ENCODE assay signal across 9 cellular contexts in the genomic region with DNA sequence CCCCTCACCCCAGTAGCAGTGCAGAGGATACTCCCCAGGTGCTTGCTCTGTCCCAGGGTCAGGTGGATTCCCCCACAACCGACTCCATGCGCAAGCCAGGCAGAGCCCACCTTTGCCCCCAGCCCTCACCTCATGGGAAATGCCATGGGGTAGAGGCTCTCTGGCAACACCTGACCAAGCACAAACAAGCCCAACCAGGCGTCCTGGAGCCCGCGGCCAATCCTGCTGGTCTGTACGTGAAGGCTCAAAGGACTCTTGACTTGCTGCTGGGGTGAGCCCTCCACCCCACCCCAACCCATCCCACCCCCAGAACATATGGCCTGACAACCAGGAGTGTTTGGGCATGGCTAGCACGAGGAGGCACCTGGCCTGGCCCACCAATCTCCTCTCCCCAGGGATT. TPM values are rescaled to one million over a fixed set of nuclear protein-coding genes. Genes with fewer than 3 reads are reported as not detected.
DNase-seq lines count a peak whose midpoint lies in the region; ATAC-seq, FAIRE-seq and TF ChIP-seq lines count a peak whose summit lies in the region.
"Had no signal": no experiment of that assay in that cellular context is flagged by ENCODE, and none has a peak within 500 bp of the region (broad histone marks: within the 10 kb centered on the region; RNA-seq: fewer than 3 reads in every experiment).

No MANE protein-coding gene starts in this region.

- H2BK5ac ChIP-seq in H1 (ENCODE audit: low read depth, low read length), result peak overlapping the region; percentile 86; the same call in 1 of the 2 replicates

- no peak for TF ChIP-seq EP300 in H1 (IDR thresholded peaks at IDR 0.05; ENCODE audit: borderline replicate concordance in 1 of 2, low read depth in 2 of 2, low read length in 2 of 2)

- no peak overlapping the region; the same call in 1 of the 2 replicates for H3K18ac ChIP-seq in H1 (ENCODE audit: extremely low read depth, low read length)

- H3K27ac ChIP-seq in DOHH2 (ENCODE audit: low read depth, low read length) (no peak overlapping the region), PC-9 (no peak overlapping the region), H1 (ENCODE audit: low read depth, low read length) (no peak overlapping the region), psoas muscle (no peak overlapping the region)
- H3K27ac ChIP-seq: neutrophil had no signal

- ATAC-seq in psoas muscle, result no peak
- no peak for ATAC-seq in HG02885 (IDR thresholded peaks at IDR 0.05; ENCODE audit: poor library complexity, unreplicated experiment)

- H4K20me1 ChIP-seq in DOHH2 (ENCODE audit: control insufficient read depth, insufficient read depth, low read depth, low read length), result peaks cover 4% of the 10 kb centered on the region; the same call in 1 of the 2 replicates
- H4K20me1 ChIP-seq in PC-9 (ENCODE audit: insufficient read depth), result no peaks in the 10 kb centered on the region
- H4K20me1 ChIP-seq in H1 (replicated peaks in 1 of 2; ENCODE audit: control insufficient read depth in 1 of 2, insufficient read depth in 2 of 2, low read length in 2 of 2), result peaks cover 4 to 15% of the 10 kb centered on the region in 2 experiments

- no peak for DNase-seq in PC-9
- DNase-seq in H1 (ENCODE audit: low read depth in 1 of 2, low spot score in 2 of 2), result no peak
- DNase-seq in psoas muscle, result no peak
- DNase-seq in Kasumi-1 (lab: John Stamatoyannopoulos, UW), result no peak
- no peak for DNase-seq in superior temporal gyrus (ENCODE audit: extremely low spot score)
- DNase-seq in glomerular visceral epithelial cell (ENCODE audit: extremely low spot score), result no peak

- CTCF ChIA-PET in PC-9 (lab: Charles Lee) (no interaction called here), H1 (lab: Charles Lee; ENCODE audit: partially characterized antibody) (interaction anchor here (0.7 to 14.0 kb wide), 21 partner anchors 8 to 242 kb away, joined by 3 to 206 read pairs (median 4); no protein-coding TSS in a partner anchor)

- H3K56ac ChIP-seq in H1 (replicated peaks; ENCODE audit: insufficient read length, low read depth, low read length), result no peak overlapping the region

- peak overlapping the region; percentile 29; the same call in 1 of the 2 replicates for H2AK5ac ChIP-seq in H1 (ENCODE audit: low read depth, low read length)

- H2AFZ ChIP-seq in PC-9 (no peak overlapping the region), H1 (ENCODE audit: low read length) (no peak overlapping the region)

- POLR2A ChIA-PET in PC-9 (lab: Charles Lee; ENCODE audit: unreplicated experiment), result no interaction called here
- POLR2A ChIA-PET in H1 (lab: Charles Lee; ENCODE audit: partially characterized antibody), result interaction anchor here (1.0 to 1.9 kb wide), 6 partner anchors 9 to 58 kb away, joined by 3 to 13 read pairs (median 6); partner anchors contain the start of gene COL16A1

- no peak overlapping the region for H4K91ac ChIP-seq in H1 (replicated peaks; ENCODE audit: insufficient read length, low read length)

- 54% methylated on average over 7 of the region's 7 CpGs; no CpG with 5 or more reads in 1 of the 2 experiments for WGBS in H1 (ENCODE audit: extremely low coverage in 1 of 2, insufficient coverage in 1 of 2, insufficient read length in 1 of 2, insufficient replicate concordance in 2 of 2, low coverage in 1 of 2, low lambda C conversion rate in 2 of 2, missing lambda C conversion rate in 1 of 2), 2 experiments
- WGBS in psoas muscle, 3 donors, result 35 to 43% (median 35%) methylated on average over 7 of the region's 7 CpGs

- no peak overlapping the region for H3K4me3 ChIP-seq in DOHH2 (ENCODE audit: low read length)
- peak overlapping the region; percentile 62 for H3K4me3 ChIP-seq in PC-9
- peak overlapping the region in 1 of 4 experiments; percentile 75; a peak in 2 of 8 replicates for H3K4me3 ChIP-seq in H1 (ENCODE audit: extremely low read depth in 1 of 4, insufficient read depth in 2 of 4, low read depth in 3 of 4, low read length in 4 of 4)
- peak overlapping the region; percentile 70 for H3K4me3 ChIP-seq in psoas muscle

- H2BK15ac ChIP-seq in H1 (ENCODE audit: low read length), result peak overlapping the region; percentile 36; the same call in 1 of the 2 replicates

- no TSS peak for BruUV-seq in PC-9 (replicated peaks; lab: Mats Ljungman, UMichigan)

- peaks cover 17% of the 10 kb centered on the region for H3K23me2 ChIP-seq in H1 (ENCODE audit: low read depth, low read length)

- H3K9me3 ChIP-seq in DOHH2 (ENCODE audit: control insufficient read depth, insufficient read depth, low read length) (no peaks in the 10 kb centered on the region), PC-9 (ENCODE audit: insufficient read depth, low read depth) (no peaks in the 10 kb centered on the region), H1 (ENCODE audit: insufficient read depth in 2 of 2, low read depth in 1 of 2, low read length in 1 of 2) (no peaks in the 10 kb centered on the region), psoas muscle (no peaks in the 10 kb centered on the region)
- H3K9me3 ChIP-seq: neutrophil had no signal

- H4K5ac ChIP-seq in H1 (ENCODE audit: insufficient read length, low read depth, low read length), result no peak overlapping the region

- TF ChIP-seq POLR2A in H1 (IDR thresholded peaks at IDR 0.05; ENCODE audit: control extremely low read depth in 1 of 2, low read depth in 2 of 2, low read length in 2 of 2), result no peak

- no peak overlapping the region for H2BK120ac ChIP-seq in H1 (replicated peaks; ENCODE audit: low read depth, low read length)

- peak overlapping the region; percentile 40; the same call in 1 of the 2 replicates for H4K8ac ChIP-seq in H1 (ENCODE audit: extremely low read depth, insufficient read depth, low read length)

- intact Hi-C loops in PC-9 (cut with micrococcal nuclease; ENCODE audit: unreplicated experiment), result loop anchor here (5.0 kb wide), 2 partner anchors 45 to 250 kb away; partner anchors contain the start of gene KHDRBS1
- intact Hi-C loops in psoas muscle (cut with DNase I), result loop anchor here in 1 of 2 donors (2.0 kb wide), 1 partner anchor 26 kb away; no protein-coding TSS in a partner anchor

- no peak overlapping the region for H3K23ac ChIP-seq in H1 (ENCODE audit: insufficient read length)

- H3K27me3 ChIP-seq in DOHH2 (ENCODE audit: control insufficient read depth, low read length) (peaks cover 66% of the 10 kb centered on the region), PC-9 (ENCODE audit: insufficient read depth, low read depth) (peaks cover 5% of the 10 kb centered on the region; the same call in 1 of the 2 replicates), H1 (replicated peaks in 1 of 4; ENCODE audit: control insufficient read depth in 3 of 4, extremely low read depth in 1 of 4, insufficient read depth in 3 of 4, low read length in 3 of 4) (peaks cover 3 to 16% (median 7%) of the 10 kb centered on the region in 4 experiments; a peak in 5 of 7 replicates), psoas muscle (ENCODE audit: insufficient read depth in 3 of 3, low read length in 2 of 3) (peaks cover 0 to 28% (median 23%) of the 10 kb centered on the region in 3 donors)

- H3K79me2 ChIP-seq in DOHH2 (ENCODE audit: control insufficient read depth, low read length) (no peaks in the 10 kb centered on the region), PC-9 (ENCODE audit: low read depth) (no peaks in the 10 kb centered on the region), H1 (ENCODE audit: control insufficient read depth in 1 of 2, insufficient read depth in 2 of 2, low read length in 2 of 2) (peaks cover 0 to 4% of the 10 kb centered on the region in 2 experiments; a peak in 1 of 4 replicates)

- H3K36me3 ChIP-seq in DOHH2 (ENCODE audit: control insufficient read depth, low read length), result no peaks in the 10 kb centered on the region
- H3K36me3 ChIP-seq in PC-9 (ENCODE audit: low read depth), result no peaks in the 10 kb centered on the region
- H3K36me3 ChIP-seq in H1 (ENCODE audit: control insufficient read depth in 2 of 4, insufficient read depth in 4 of 4, low read length in 3 of 4), result no peaks in the 10 kb centered on the region
- H3K36me3 ChIP-seq in psoas muscle (ENCODE audit: insufficient read depth in 1 of 2, low read depth in 1 of 2), result no peaks in the 10 kb centered on the region
- H3K36me3 ChIP-seq: neutrophil had no signal

- no peak for TF ChIP-seq CTCF in DOHH2 (IDR thresholded peaks at IDR 0.05; ENCODE audit: low read depth, low read length, poor library complexity, severe bottlenecking)
- no peak for TF ChIP-seq CTCF in PC-9 (conservative IDR thresholded peaks at IDR 0.05)
- TF ChIP-seq CTCF in H1 (IDR thresholded peaks at IDR 0.05; ENCODE audit: control extremely low read depth in 1 of 3, insufficient read depth in 1 of 3, low read depth in 1 of 3, low read length in 3 of 3), result no peak
- no peak for TF ChIP-seq CTCF in psoas muscle (IDR thresholded peaks at IDR 0.05)

- H3K4me2 ChIP-seq in DOHH2 (ENCODE audit: low read length) (peak overlapping the region; percentile 87), PC-9 (peak overlapping the region; percentile 96), H1 (ENCODE audit: insufficient read depth in 1 of 2, low read depth in 2 of 2, low read length in 2 of 2) (peak overlapping the region; percentile 86 to 90)

- H3K4ac ChIP-seq in H1 (replicated peaks; ENCODE audit: insufficient read length, low read depth, low read length), result no peak overlapping the region

- no peak for FAIRE-seq in H1 (lab: Jason Lieb, UNC)

- H3K9ac ChIP-seq in H1 (replicated peaks in 1 of 4; ENCODE audit: extremely low read depth in 1 of 4, low read depth in 3 of 4, low read length in 3 of 4), result no peak overlapping the region

- H3F3A ChIP-seq in DOHH2 (ENCODE audit: control insufficient read depth, insufficient read depth), result peaks cover 5% of the 10 kb centered on the region; the same call in 1 of the 2 replicates
- H3F3A ChIP-seq in PC-9 (ENCODE audit: insufficient read depth, low read depth), result peaks cover 33% of the 10 kb centered on the region; the same call in 1 of the 2 replicates

- H3K4me1 ChIP-seq in DOHH2 (ENCODE audit: control insufficient read depth, low read length) (peaks cover 41% of the 10 kb centered on the region), PC-9 (replicated peaks; ENCODE audit: insufficient read depth) (peaks cover 32% of the 10 kb centered on the region), H1 (replicated peaks in 1 of 4; ENCODE audit: control insufficient read depth in 3 of 4, insufficient read depth in 4 of 4, low read length in 3 of 4) (peaks cover 24 to 54% (median 34%) of the 10 kb centered on the region in 4 experiments), psoas muscle (peaks cover 11% of the 10 kb centered on the region)

- H3K79me1 ChIP-seq in H1 (ENCODE audit: low read depth, low read length), result peaks cover 3% of the 10 kb centered on the region

- no peak overlapping the region for H3K14ac ChIP-seq in H1 (ENCODE audit: insufficient read length)

- H3K9me2 ChIP-seq in DOHH2 (replicated peaks; ENCODE audit: control insufficient read depth, low read length), result no peaks in the 10 kb centered on the region
- no peaks in the 10 kb centered on the region for H3K9me2 ChIP-seq in PC-9 (ENCODE audit: insufficient read depth)

- no peak for TF ChIP-seq RAD21 in H1 (IDR thresholded peaks at IDR 0.05 in 1 of 2, conservative IDR thresholded peaks at IDR 0.05 in 1 of 2; ENCODE audit: low read depth in 2 of 2, low read length in 2 of 2)

- H2BK12ac ChIP-seq in H1 (ENCODE audit: low read depth, low read length), result peak overlapping the region; percentile 55; the same call in 1 of the 2 replicates

- no peak overlapping the region for H2BK20ac ChIP-seq in H1 (ENCODE audit: low read length)

RNA-seq across cellular contexts. Expression of gene ADGRB2, which starts 1.8 kb away (rescaled TPM):
- 15.6 and 28.5 TPM in 2 replicates for total RNA-seq in PC-9 (2021)
- 25.8 and 26.2 TPM in 2 replicates for total RNA-seq in H1 (2021; fragmentation: NEBNext Ultra II Directional; extraction: Animal tissue kit (Norgen Biotek cat#: 25700))
- 15.6 and 29.0 TPM in 2 replicates for polyA plus RNA-seq in H1 (2011; rRNA removed)
- 20.6 TPM for polyA plus RNA-seq in H1 (2011; cell fraction: cytosol; rRNA removed)
- polyA plus RNA-seq in H1 (2011; cell fraction: nucleus; rRNA removed), result 126 TPM
- 17.3 to 29.1 TPM (median 22.1 TPM) in 4 replicates for polyA plus RNA-seq in H1 (2012, experiment 1 of 2)
- polyA plus RNA-seq in H1 (2012, experiment 2 of 2), result 15.4 TPM
- polyA plus RNA-seq in H1 (2013, experiment 1 of 2), result 13.4 TPM
- 13.0 TPM for polyA plus RNA-seq in H1 (2013, experiment 2 of 2)
- 7.5 and 9.4 TPM in 2 replicates for polyA minus RNA-seq in H1 (2011; rRNA and poly(A)+ RNA removed)
- 14.0 TPM for polyA minus RNA-seq in H1 (2011; cell fraction: cytosol; rRNA and poly(A)+ RNA removed)
- polyA minus RNA-seq in H1 (2011; cell fraction: nucleus; rRNA and poly(A)+ RNA removed), result 22.9 TPM
- total RNA-seq in psoas muscle, result 1 to 10 TPM in 3 of 4 donors, under 1 TPM in 1; 0.61 to 1.8 (median 1.2) TPM
- under 1 TPM; 0.44 to 0.73 (median 0.65) TPM for polyA plus RNA-seq in psoas muscle

RNA-seq across cellular contexts. Expression of gene SPOCD1, which starts 53.5 kb away (rescaled TPM):
- total RNA-seq in PC-9 (2021) (10.2 and 14.6 TPM in 2 replicates), psoas muscle (under 1 TPM in 2 of 4 donors, not detected in 2; 0.15 to 0.32 TPM)
- total RNA-seq in H1 (2021; fragmentation: NEBNext Ultra II Directional; extraction: Animal tissue kit (Norgen Biotek cat#: 25700)), result 1.8 and 2.0 TPM in 2 replicates
- polyA plus RNA-seq in H1 (2011; rRNA removed) (2.9 and 4.2 TPM in 2 replicates), psoas muscle (1 to 10 TPM in 1 of 3 donors, under 1 TPM in 2; 0.05 to 2.5 (median 0.08) TPM)
- 4.7 TPM for polyA plus RNA-seq in H1 (2011; cell fraction: cytosol; rRNA removed)
- polyA plus RNA-seq in H1 (2011; cell fraction: nucleus; rRNA removed), result 13.1 TPM
- polyA plus RNA-seq in H1 (2012, experiment 1 of 2), result 1.9 to 2.6 TPM (median 2.1 TPM) in 4 replicates
- 0.84 TPM for polyA plus RNA-seq in H1 (2012, experiment 2 of 2)
- polyA plus RNA-seq in H1 (2013, experiment 1 of 2), result 1.4 TPM
- polyA plus RNA-seq in H1 (2013, experiment 2 of 2), result 1.0 TPM
- 2.2 and 3.0 TPM in 2 replicates for polyA minus RNA-seq in H1 (2011; rRNA and poly(A)+ RNA removed)
- 1.2 TPM for polyA minus RNA-seq in H1 (2011; cell fraction: cytosol; rRNA and poly(A)+ RNA removed)
- 5.6 TPM for polyA minus RNA-seq in H1 (2011; cell fraction: nucleus; rRNA and poly(A)+ RNA removed)

RNA-seq across cellular contexts. Expression of gene COL16A1, which starts 58.5 kb away (rescaled TPM):
- total RNA-seq in PC-9 (2021) (3.6 and 4.8 TPM in 2 replicates), psoas muscle (10 to 100 TPM in 1 of 4 donors, 1 to 10 TPM in 3; 6.1 to 14.2 (median 8.4) TPM)
- 7.9 and 10.5 TPM in 2 replicates for total RNA-seq in H1 (2021; fragmentation: NEBNext Ultra II Directional; extraction: Animal tissue kit (Norgen Biotek cat#: 25700))
- polyA plus RNA-seq in H1 (2011; rRNA removed) (2.0 and 3.4 TPM in 2 replicates), psoas muscle (1 to 10 TPM; 2.9 to 4.1 (median 3.5) TPM)
- 4.3 TPM for polyA plus RNA-seq in H1 (2011; cell fraction: cytosol; rRNA removed)
- 31.3 TPM for polyA plus RNA-seq in H1 (2011; cell fraction: nucleus; rRNA removed)
- 6.8 to 10.8 TPM (median 7.9 TPM) in 4 replicates for polyA plus RNA-seq in H1 (2012, experiment 1 of 2)
- 2.9 TPM for polyA plus RNA-seq in H1 (2012, experiment 2 of 2)
- 4.2 TPM for polyA plus RNA-seq in H1 (2013, experiment 1 of 2)
- polyA plus RNA-seq in H1 (2013, experiment 2 of 2), result 3.6 TPM
- polyA minus RNA-seq in H1 (2011; rRNA and poly(A)+ RNA removed), result 3.3 and 4.2 TPM in 2 replicates
- polyA minus RNA-seq in H1 (2011; cell fraction: cytosol; rRNA and poly(A)+ RNA removed), result 6.8 TPM
- 8.7 TPM for polyA minus RNA-seq in H1 (2011; cell fraction: nucleus; rRNA and poly(A)+ RNA removed)
